16 cellular contexts compared by ENCODE assay signal in the genomic region with DNA sequence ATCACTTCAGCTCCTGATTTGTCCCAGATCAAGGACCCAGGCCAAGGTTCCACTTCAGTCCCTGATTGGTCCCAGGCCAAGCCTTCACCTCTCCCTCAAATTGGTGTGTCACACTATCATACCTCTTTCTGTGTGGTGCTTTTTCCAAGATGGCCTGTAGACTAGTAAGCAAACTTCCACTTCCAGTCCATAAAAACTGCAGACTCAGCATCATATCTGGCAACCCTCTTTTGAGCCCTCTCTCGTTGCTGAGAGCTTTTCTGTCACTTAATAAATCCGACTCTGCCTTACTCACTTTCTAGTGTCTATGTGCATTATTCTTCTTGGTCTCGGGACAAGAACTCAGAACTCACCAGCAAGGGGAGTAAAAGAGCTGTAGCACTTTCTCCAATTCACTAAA.
DNase-seq lines count a peak whose midpoint lies in the region; ATAC-seq, FAIRE-seq and TF ChIP-seq lines count a peak whose summit lies in the region.
"Had no signal": no experiment of that assay in that cellular context is flagged by ENCODE, and none has a peak within 500 bp of the region (broad histone marks: within the 10 kb centered on the region; RNA-seq: fewer than 3 reads in every experiment).

No MANE protein-coding gene starts in this region.

- BruUV-seq in HepG2 (replicated peaks; lab: Mats Ljungman, UMichigan), result no TSS peak
- no TSS peak for BruUV-seq in K562 (replicated peaks; lab: Mats Ljungman, UMichigan)

- DNase-seq in HepG2 (ENCODE audit: low spot score) (no peak), right lobe of liver (no peak), Karpas-422 (peak; percentile 43), K562 (ENCODE audit: extremely low read depth in 1 of 4, low spot score in 3 of 4) (no peak), SK-N-SH (no peak), omental fat pad (ENCODE audit: low spot score) (no peak)
- DNase-seq: AML-193; Caco-2; CD4-positive, alpha-beta T cell; DMS79 treated with DMSO at 0.1 percent for 48 hours; GF-D8 had no signal

- no peaks in the 10 kb centered on the region for H3K27me3 ChIP-seq in HepG2 (ENCODE audit: control insufficient read depth in 1 of 2, insufficient read depth in 2 of 2, low read length in 2 of 2)
- no peaks in the 10 kb centered on the region for H3K27me3 ChIP-seq in right lobe of liver
- H3K27me3 ChIP-seq in Karpas-422 (ENCODE audit: low read length), result no peaks in the 10 kb centered on the region
- no peaks in the 10 kb centered on the region for H3K27me3 ChIP-seq in K562 (ENCODE audit: control insufficient read depth in 2 of 2, insufficient read depth in 2 of 2, low read length in 2 of 2)
- H3K27me3 ChIP-seq in SK-N-SH (ENCODE audit: insufficient read depth), result no peaks in the 10 kb centered on the region

- H3K9ac ChIP-seq in HepG2 (ENCODE audit: insufficient read depth, low read depth, low read length) (no peak overlapping the region), Karpas-422 (ENCODE audit: low read length) (no peak overlapping the region), K562 (ENCODE audit: insufficient read depth in 1 of 2, low read depth in 2 of 2, low read length in 2 of 2) (no peak overlapping the region), SK-N-SH (no peak overlapping the region)

- POLR2A ChIA-PET in HepG2 (lab: Yijun Ruan, JAX), result no interaction called here
- POLR2A ChIA-PET in K562 (lab: Yijun Ruan, JAX), result no interaction called here
- POLR2A ChIA-PET in SK-N-SH (lab: Yijun Ruan, JAX), result no interaction called here

- no peak for TF ChIP-seq CTCF in HepG2 (CRISPR knock-in tag; IDR thresholded peaks at IDR 0.05)
- no peak for TF ChIP-seq CTCF in right lobe of liver (IDR thresholded peaks at IDR 0.05)
- TF ChIP-seq CTCF in K562 (IDR thresholded peaks at IDR 0.05 in 2 of 3, conservative IDR thresholded peaks at IDR 0.05 in 1 of 3; ENCODE audit: insufficient read depth in 2 of 3, low read depth in 1 of 3, low read length in 3 of 3), result no peak
- no peak for TF ChIP-seq CTCF in SK-N-SH (IDR thresholded peaks at IDR 0.05)
- TF ChIP-seq CTCF in omental fat pad (IDR thresholded peaks at IDR 0.05), result no peak

- H3K27ac ChIP-seq in HepG2 (ENCODE audit: extremely low read length, insufficient read depth, low read length) (no peak overlapping the region), right lobe of liver (no peak overlapping the region), Karpas-422 (ENCODE audit: low read length) (no peak overlapping the region), K562 (ENCODE audit: extremely low read depth, low read depth, low read length) (no peak overlapping the region), SK-N-SH (ENCODE audit: low read depth in 2 of 2, low read length in 1 of 2) (no peak overlapping the region)
- H3K27ac ChIP-seq: C4-2B had no signal

- no peaks in the 10 kb centered on the region for H3K9me2 ChIP-seq in Karpas-422 (replicated peaks; ENCODE audit: insufficient read depth, low read length)
- no peaks in the 10 kb centered on the region for H3K9me2 ChIP-seq in SK-N-SH

- under 1% methylated on average over 3 of the region's 3 CpGs for WGBS in HepG2 (ENCODE audit: low lambda C conversion rate)
- WGBS in right lobe of liver (ENCODE audit: insufficient coverage, low coverage, low lambda C conversion rate, missing lambda C conversion rate), result 21% methylated on average over 3 of the region's 3 CpGs
- WGBS in K562 (ENCODE audit: insufficient coverage, low coverage, missing lambda C conversion rate), result 0% methylated on average over 3 of the region's 3 CpGs
- 10% methylated on average over 3 of the region's 3 CpGs for WGBS in SK-N-SH (ENCODE audit: low lambda C conversion rate)

- TF ChIP-seq POLR2A in HepG2 (IDR thresholded peaks at IDR 0.05; ENCODE audit: insufficient read depth in 1 of 2, low read depth in 2 of 2, low read length in 2 of 2) (no peak), right lobe of liver (IDR thresholded peaks at IDR 0.05) (no peak), K562 (conservative IDR thresholded peaks at IDR 0.05) (no peak)

- H2AFZ ChIP-seq in HepG2 (ENCODE audit: low read length) (no peak overlapping the region), Karpas-422 (ENCODE audit: low read length) (no peak overlapping the region), K562 (ENCODE audit: low read depth, low read length) (no peak overlapping the region), SK-N-SH (ENCODE audit: low read depth) (no peak overlapping the region)

- H3K36me3 ChIP-seq in HepG2 (replicated peaks in 1 of 2; ENCODE audit: control insufficient read depth in 1 of 2, insufficient read depth in 2 of 2, low read length in 2 of 2) (no peaks in the 10 kb centered on the region), right lobe of liver (no peaks in the 10 kb centered on the region), Karpas-422 (ENCODE audit: insufficient read depth, low read length) (0 out of 2 replicates have a peak, but pooled peaks cover 3% of the 10 kb centered on the region), K562 (ENCODE audit: control insufficient read depth, insufficient read depth, low read length) (no peaks in the 10 kb centered on the region), SK-N-SH (replicated peaks in 1 of 2; ENCODE audit: control insufficient read depth in 1 of 2, insufficient read depth in 2 of 2, low read length in 1 of 2) (no peaks in the 10 kb centered on the region)
- H3K36me3 ChIP-seq: HAP-1 had no signal

- H3K9me1 ChIP-seq in K562 (ENCODE audit: control insufficient read depth, insufficient read depth, low read length), result no peaks in the 10 kb centered on the region

- H3K4me1 ChIP-seq in HepG2 (ENCODE audit: insufficient read depth, low read length) (no peaks in the 10 kb centered on the region), right lobe of liver (no peaks in the 10 kb centered on the region), Karpas-422 (ENCODE audit: low read length) (no peaks in the 10 kb centered on the region), K562 (replicated peaks in 1 of 2; ENCODE audit: control insufficient read depth in 2 of 2, insufficient read depth in 2 of 2, low read length in 2 of 2) (no peaks in the 10 kb centered on the region), SK-N-SH (ENCODE audit: control insufficient read depth in 1 of 2, insufficient read depth in 2 of 2, low read depth in 1 of 2, low read length in 1 of 2) (no peaks in the 10 kb centered on the region)
- H3K4me1 ChIP-seq: Caco-2, HAP-1 had no signal

- no peak overlapping the region for H3K4me3 ChIP-seq in HepG2 (replicated peaks in 1 of 3; ENCODE audit: insufficient read depth in 1 of 3, low read depth in 2 of 3, low read length in 3 of 3)
- no peak overlapping the region for H3K4me3 ChIP-seq in right lobe of liver
- H3K4me3 ChIP-seq in Karpas-422 (ENCODE audit: low read length), result 0 out of 2 replicates have a peak overlapping the region, but pooled peaks have one; percentile 6
- no peak overlapping the region for H3K4me3 ChIP-seq in K562
- H3K4me3 ChIP-seq in SK-N-SH (ENCODE audit: low read depth in 2 of 2, low read length in 1 of 2), result no peak overlapping the region
- H3K4me3 ChIP-seq: HAP-1 had no signal

- CTCF ChIA-PET in HepG2 (lab: Yijun Ruan, JAX; ENCODE audit: low intra/inter-chr PET ratio, low total read pairs), result no interaction called here
- CTCF ChIA-PET in K562 (lab: Yijun Ruan, JAX; ENCODE audit: low intra/inter-chr PET ratio), result no interaction called here
- CTCF ChIA-PET in SK-N-SH (lab: Yijun Ruan, JAX), result no interaction called here

- TF ChIP-seq RAD21 in HepG2 (CRISPR knock-in tag; IDR thresholded peaks at IDR 0.05) (no peak), K562 (CRISPR knock-in tag; conservative IDR thresholded peaks at IDR 0.05 in 1 of 2, IDR thresholded peaks at IDR 0.05 in 1 of 2) (no peak), SK-N-SH (IDR thresholded peaks at IDR 0.05; ENCODE audit: low read length) (no peak)

- ATAC-seq in HepG2 (no peak), right lobe of liver (no peak), K562 (no peak), omental fat pad (ENCODE audit: low FRiP score) (no peak), GM19395 (IDR thresholded peaks at IDR 0.05; ENCODE audit: unreplicated experiment) (no peak)

- no peaks in the 10 kb centered on the region for H3F3A ChIP-seq in SK-N-SH (replicated peaks; ENCODE audit: insufficient read depth)

- H3K79me2 ChIP-seq in HepG2 (ENCODE audit: insufficient read depth, low read length), result no peaks in the 10 kb centered on the region
- no peaks in the 10 kb centered on the region for H3K79me2 ChIP-seq in Karpas-422 (ENCODE audit: low read length)
- H3K79me2 ChIP-seq in K562 (ENCODE audit: control insufficient read depth, insufficient read depth, low read length), result no peaks in the 10 kb centered on the region
- no peaks in the 10 kb centered on the region for H3K79me2 ChIP-seq in SK-N-SH (ENCODE audit: insufficient read depth)

- H4K20me1 ChIP-seq in HepG2 (ENCODE audit: insufficient read depth, low read length) (no peaks in the 10 kb centered on the region), Karpas-422 (ENCODE audit: insufficient read depth, low read depth, low read length) (no peaks in the 10 kb centered on the region), K562 (replicated peaks; ENCODE audit: control insufficient read depth, insufficient read depth, low read length) (no peaks in the 10 kb centered on the region), SK-N-SH (ENCODE audit: insufficient read depth) (no peaks in the 10 kb centered on the region)

- H3K4me2 ChIP-seq in HepG2 (ENCODE audit: low read depth, low read length) (no peak overlapping the region), Karpas-422 (ENCODE audit: low read depth, low read length, poor library complexity, severe bottlenecking) (no peak overlapping the region), K562 (ENCODE audit: insufficient read depth, low read length) (no peak overlapping the region), SK-N-SH (no peak overlapping the region)

- H3K9me3 ChIP-seq in HepG2 (ENCODE audit: low read length), result peaks cover 76% of the 10 kb centered on the region
- H3K9me3 ChIP-seq in right lobe of liver, result no peaks in the 10 kb centered on the region
- peaks cover 44% of the 10 kb centered on the region for H3K9me3 ChIP-seq in Karpas-422 (ENCODE audit: low read length)
- no peaks in the 10 kb centered on the region for H3K9me3 ChIP-seq in K562 (replicated peaks; ENCODE audit: control insufficient read depth, insufficient read depth, low read depth, low read length)
- no peaks in the 10 kb centered on the region for H3K9me3 ChIP-seq in SK-N-SH
- H3K9me3 ChIP-seq: Caco-2, HAP-1 had no signal

- in situ Hi-C loops in HepG2 (cut with HindIII; ENCODE audit: extremely low pct_ligation_motif_present, low pct_unique_long_range_greater_than_20kb) (no loop called here), K562 (cut with MboI) (no loop called here)

- intact Hi-C loops in HepG2 (cut with micrococcal nuclease; ENCODE audit: unreplicated experiment) (no loop called here), right lobe of liver (cut with DNase I) (no loop called here), K562 (cut with micrococcal nuclease) (no loop called here)

- TF ChIP-seq EP300 in HepG2 (IDR thresholded peaks at IDR 0.05; ENCODE audit: low read depth in 2 of 2, low read length in 2 of 2), result no peak
- TF ChIP-seq EP300 in HepG2 (CRISPR knock-in tag; IDR thresholded peaks at IDR 0.05; ENCODE audit: borderline replicate concordance), result no peak
- TF ChIP-seq EP300 in K562 (IDR thresholded peaks at IDR 0.05; ENCODE audit: low read length), result no peak
- no peak for TF ChIP-seq EP300 in SK-N-SH (IDR thresholded peaks at IDR 0.05; ENCODE audit: borderline replicate concordance in 1 of 2, low read depth in 1 of 2, low read length in 1 of 2)

- FAIRE-seq in HepG2 (lab: Jason Lieb, UNC), result no peak
- no peak for FAIRE-seq in K562 (lab: Jason Lieb, UNC)
- FAIRE-seq: A204.1, D721Med had no signal
